ENCODE assay signal across 14 cellular contexts in the genomic region with DNA sequence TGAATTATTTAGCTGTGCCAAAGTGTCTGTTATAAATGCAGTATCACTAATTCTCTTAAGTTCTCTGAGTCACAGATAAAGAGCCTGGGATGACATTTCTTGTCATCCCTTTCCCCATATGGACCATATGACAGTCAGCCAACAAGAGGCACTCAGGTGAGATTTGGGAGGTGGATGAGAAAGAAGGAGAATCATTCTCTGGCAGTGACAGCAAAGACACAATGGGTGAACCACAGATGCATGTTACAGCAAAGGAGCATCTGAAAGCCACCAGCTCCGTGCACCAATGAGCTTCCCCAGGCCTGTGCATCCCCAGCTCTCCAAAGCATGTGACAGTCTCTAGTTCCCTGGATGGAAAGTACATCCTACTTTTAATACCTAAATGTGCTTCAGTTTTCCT. TPM values are rescaled to one million over a fixed set of nuclear protein-coding genes. Genes with fewer than 3 reads are reported as not detected.
DNase-seq lines count a peak whose midpoint lies in the region; ATAC-seq and TF ChIP-seq lines count a peak whose summit lies in the region.
"Had no signal": no experiment of that assay in that cellular context is flagged by ENCODE, and none has a peak within 500 bp of the region (broad histone marks: within the 10 kb centered on the region; RNA-seq: fewer than 3 reads in every experiment).

No MANE protein-coding gene starts in this region.

- H3K4me2 ChIP-seq in mammary epithelial cell (ENCODE audit: insufficient read depth, low read depth, low read length): no peak overlapping the region

- peaks cover 62% of the 10 kb centered on the region for H3K4me1 Mint-ChIP-seq in activated CD4-positive, alpha-beta memory T cell treated with anti-CD3 and anti-CD28 coated beads for 36 hours (ENCODE audit: low read depth)
- H3K4me1 Mint-ChIP-seq in stimulated activated naive CD8-positive, alpha-beta T cell treated with anti-CD3 and anti-CD28 coated beads, Interleukin-15, Interleukin-2, amounts not matched to agents 100 ng/mL and 50 ng/mL, for 24 hours (ENCODE audit: low read depth): peaks cover 39% of the 10 kb centered on the region

- TF ChIP-seq POLR2A in suprapubic skin (IDR thresholded peaks at IDR 0.05): no peak

- POLR2A ChIA-PET in activated CD4-positive, alpha-beta memory T cell treated with anti-CD3 and anti-CD28 coated beads for 36 hours (lab: Charles Lee): interaction anchor here (0.9 to 3.2 kb wide), 10 partner anchors 9 to 135 kb away, joined by 3 to 13 read pairs (median 4); partner anchors contain the start of genes GIMAP2, GIMAP5 and GIMAP6

- H3K27me3 ChIP-seq in heart right ventricle: no peaks in the 10 kb centered on the region
- peaks cover 3% of the 10 kb centered on the region for H3K27me3 ChIP-seq in mammary epithelial cell (ENCODE audit: insufficient read depth, low read length)
- no peaks in the 10 kb centered on the region for H3K27me3 ChIP-seq in suprapubic skin
- H3K27me3 ChIP-seq: heart left ventricle, uterus had no signal

- BruUV-seq in mammary epithelial cell (replicated peaks; lab: Mats Ljungman, UMichigan): no TSS peak

- H3K9me3 Mint-ChIP-seq in activated CD4-positive, alpha-beta memory T cell treated with anti-CD3 and anti-CD28 coated beads for 36 hours: peaks cover 14% of the 10 kb centered on the region
- no peaks in the 10 kb centered on the region for H3K9me3 Mint-ChIP-seq in stimulated activated naive CD8-positive, alpha-beta T cell treated with anti-CD3 and anti-CD28 coated beads, Interleukin-15, Interleukin-2, amounts not matched to agents 100 ng/mL and 50 ng/mL, for 24 hours

- H3K9ac ChIP-seq in mammary epithelial cell (ENCODE audit: insufficient read depth, low read length): no peak overlapping the region

- no peaks in the 10 kb centered on the region for H4K20me1 ChIP-seq in mammary epithelial cell (ENCODE audit: insufficient read depth, low read length)

- 69 to 81% methylated on average over 1 of the region's 1 CpG for WGBS in heart right ventricle, 2 donors
- 88% methylated on average over 1 of the region's 1 CpG for WGBS in mammary epithelial cell (ENCODE audit: low coverage, missing lambda C conversion rate)
- WGBS in suprapubic skin: 81% methylated on average over 1 of the region's 1 CpG

- H3K27ac ChIP-seq in heart right ventricle: peak overlapping the region in 6 of 10 donors; percentile 1 to 71 (median 24)
- no peak overlapping the region for H3K27ac ChIP-seq in mammary epithelial cell (ENCODE audit: insufficient read depth, low read depth, low read length)
- no peak overlapping the region for H3K27ac ChIP-seq in suprapubic skin

- H3K4me3 ChIP-seq in heart right ventricle (no peak overlapping the region), mammary epithelial cell (replicated peaks in 1 of 3; ENCODE audit: insufficient read depth in 1 of 3, low read depth in 2 of 3, low read length in 3 of 3) (no peak overlapping the region), suprapubic skin (no peak overlapping the region)
- H3K4me3 ChIP-seq: HAP-1, heart left ventricle, uterus had no signal

- H3K36me3 Mint-ChIP-seq in activated CD4-positive, alpha-beta memory T cell treated with anti-CD3 and anti-CD28 coated beads for 36 hours: peaks cover 31% of the 10 kb centered on the region
- peaks cover 34% of the 10 kb centered on the region for H3K36me3 Mint-ChIP-seq in stimulated activated naive CD8-positive, alpha-beta T cell treated with anti-CD3 and anti-CD28 coated beads, Interleukin-15, Interleukin-2, amounts not matched to agents 100 ng/mL and 50 ng/mL, for 24 hours (ENCODE audit: low read depth)

- peak overlapping the region; percentile 29 for H3K4me3 Mint-ChIP-seq in activated CD4-positive, alpha-beta memory T cell treated with anti-CD3 and anti-CD28 coated beads for 36 hours
- H3K4me3 Mint-ChIP-seq in stimulated activated naive CD8-positive, alpha-beta T cell treated with anti-CD3 and anti-CD28 coated beads, Interleukin-15, Interleukin-2, amounts not matched to agents 100 ng/mL and 50 ng/mL, for 24 hours: peak overlapping the region; percentile 9

- CTCF ChIA-PET in activated CD4-positive, alpha-beta memory T cell treated with anti-CD3 and anti-CD28 coated beads for 36 hours (lab: Charles Lee): interaction anchor here (0.6 to 2.4 kb wide), 5 partner anchors 53 to 172 kb away, joined by 3 to 6 read pairs (median 4); partner anchors contain the start of gene GIMAP2
- CTCF ChIA-PET in mammary epithelial cell (lab: Charles Lee; ENCODE audit: low non-redundant PET): no interaction called here

- no peaks in the 10 kb centered on the region for H3K79me2 ChIP-seq in mammary epithelial cell (ENCODE audit: insufficient read depth, low read length)

- no peaks in the 10 kb centered on the region for H3K27me3 Mint-ChIP-seq in activated CD4-positive, alpha-beta memory T cell treated with anti-CD3 and anti-CD28 coated beads for 36 hours
- H3K27me3 Mint-ChIP-seq in stimulated activated naive CD8-positive, alpha-beta T cell treated with anti-CD3 and anti-CD28 coated beads, Interleukin-15, Interleukin-2, amounts not matched to agents 100 ng/mL and 50 ng/mL, for 24 hours: no peaks in the 10 kb centered on the region

- H3K9me3 ChIP-seq in heart right ventricle: peaks cover 0 to 6% (median 0%) of the 10 kb centered on the region in 11 donors
- no peaks in the 10 kb centered on the region for H3K9me3 ChIP-seq in mammary epithelial cell (replicated peaks; ENCODE audit: insufficient read depth, low read length)
- H3K9me3 ChIP-seq in suprapubic skin: no peaks in the 10 kb centered on the region
- H3K9me3 ChIP-seq: HAP-1, heart left ventricle, uterus had no signal

- TF ChIP-seq CTCF in heart right ventricle (IDR thresholded peaks at IDR 0.05): no peak
- TF ChIP-seq CTCF in mammary epithelial cell (conservative IDR thresholded peaks at IDR 0.05 in 1 of 2, IDR thresholded peaks at IDR 0.05 in 1 of 2; ENCODE audit: extremely low read depth in 1 of 2, insufficient read depth in 1 of 2, low read depth in 1 of 2, low read length in 2 of 2): no peak
- TF ChIP-seq CTCF in suprapubic skin (IDR thresholded peaks at IDR 0.05): no peak

- DNase-seq in heart right ventricle (no peak), left cardiac atrium (no peak), mammary epithelial cell (no peak), suprapubic skin (ENCODE audit: low spot score in 2 of 2) (no peak), A172 (ENCODE audit: low spot score) (no peak)
- peak; percentile 52 for DNase-seq in activated CD4-positive, alpha-beta memory T cell treated with anti-CD3 and anti-CD28 coated beads for 36 hours
- DNase-seq: heart left ventricle, NCI-H1048, NCI-H2227 treated with DMSO at 0.1 percent for 48 hours, uterus had no signal

- dilution Hi-C loops in mammary epithelial cell (cut with HindIII; ENCODE audit: low sequenced_read_pairs): no loop called here

- H2AFZ ChIP-seq in mammary epithelial cell (ENCODE audit: low read depth, low read length): no peak overlapping the region

- in situ Hi-C loops in mammary epithelial cell (cut with MboI; ENCODE audit: low sequenced_read_pairs in 2 of 2): no loop called here

- no peak for ATAC-seq in heart right ventricle
- no peak for ATAC-seq in left cardiac atrium
- ATAC-seq in GM21723 (IDR thresholded peaks at IDR 0.05; ENCODE audit: unreplicated experiment): peak; percentile 59
- ATAC-seq: heart left ventricle, HepG2 had no signal

- H3K36me3 ChIP-seq in heart right ventricle (peaks cover 0 to 19% (median 0%) of the 10 kb centered on the region in 9 donors), mammary epithelial cell (ENCODE audit: insufficient read depth, low read length) (no peaks in the 10 kb centered on the region), suprapubic skin (no peaks in the 10 kb centered on the region)
- H3K36me3 ChIP-seq: HAP-1, uterus had no signal

- no peak for TF ChIP-seq EP300 in suprapubic skin (IDR thresholded peaks at IDR 0.05)

- H3K27ac Mint-ChIP-seq in activated CD4-positive, alpha-beta memory T cell treated with anti-CD3 and anti-CD28 coated beads for 36 hours: peak overlapping the region; percentile 95
- H3K27ac Mint-ChIP-seq in stimulated activated naive CD8-positive, alpha-beta T cell treated with anti-CD3 and anti-CD28 coated beads, Interleukin-15, Interleukin-2, amounts not matched to agents 100 ng/mL and 50 ng/mL, for 24 hours: peak overlapping the region; percentile 79

- intact Hi-C loops in heart right ventricle (cut with DNase I): loop anchor here in 1 of 10 donors (10.0 kb wide), 1 partner anchor 123 kb away; no protein-coding TSS in a partner anchor
- intact Hi-C loops in left cardiac atrium (cut with DNase I): no loop called here
- intact Hi-C loops in activated CD4-positive, alpha-beta memory T cell treated with anti-CD3 and anti-CD28 coated beads for 36 hours (cut with micrococcal nuclease): loop anchor here (1.0 to 2.0 kb wide), 9 partner anchors 11 to 173 kb away; partner anchors contain the start of gene GIMAP6
- intact Hi-C loops in mammary epithelial cell (cut with micrococcal nuclease): no loop called here

- H3K4me1 ChIP-seq in heart right ventricle: peaks cover 0 to 26% (median 0%) of the 10 kb centered on the region in 9 donors
- H3K4me1 ChIP-seq in mammary epithelial cell (ENCODE audit: insufficient read depth, low read length): no peaks in the 10 kb centered on the region
- H3K4me1 ChIP-seq in suprapubic skin: no peaks in the 10 kb centered on the region
- H3K4me1 ChIP-seq: HAP-1, uterus had no signal

RNA-seq across cellular contexts. Expression of gene GIMAP6, which starts 10.8 kb away (rescaled TPM):
- total RNA-seq in heart right ventricle (10 to 100 TPM; 13.7 to 42.9 (median 25.5) TPM), left cardiac atrium (10 to 100 TPM; 35.4 to 36.8 TPM), mammary epithelial cell (not detected), suprapubic skin (10 to 100 TPM in 2 of 4 donors, 1 to 10 TPM in 2; 4.1 to 16.8 (median 10.4) TPM)
- polyA plus RNA-seq in heart right ventricle (10 to 100 TPM; 20.2 to 24.3 TPM), mammary epithelial cell (not detected)
- 10 to 100 TPM; 28.9 to 30.2 TPM for total RNA-seq in activated CD4-positive, alpha-beta memory T cell treated with anti-CD3 and anti-CD28 coated beads for 36 hours
- not detected for polyA minus RNA-seq in mammary epithelial cell
- total RNA-seq in A172 (2014; rRNA removed; shearing (Covaris generic)): not detected in 2 replicates
- total RNA-seq: HepG2 had no signal
- polyA plus RNA-seq: HepG2 had no signal

RNA-seq across cellular contexts. Expression of gene GIMAP4, which starts 54.2 kb away (rescaled TPM):
- total RNA-seq in heart right ventricle (10 to 100 TPM; 19.7 to 68.6 (median 31.0) TPM), left cardiac atrium (10 to 100 TPM; 30.2 to 40.4 TPM), mammary epithelial cell (not detected), suprapubic skin (10 to 100 TPM in 2 of 4 donors, 1 to 10 TPM in 2; 6.5 to 12.5 (median 9.3) TPM)
- polyA plus RNA-seq in heart right ventricle (10 to 100 TPM; 39.0 to 50.8 TPM), mammary epithelial cell (not detected)
- 100 to 1,000 TPM; 128 to 140 TPM for total RNA-seq in activated CD4-positive, alpha-beta memory T cell treated with anti-CD3 and anti-CD28 coated beads for 36 hours
- not detected for polyA minus RNA-seq in mammary epithelial cell
- not detected in 2 replicates for total RNA-seq in A172 (2014; rRNA removed; shearing (Covaris generic))
- total RNA-seq: HepG2 had no signal
- polyA plus RNA-seq: HepG2 had no signal

Comparison
In these comparisons a context has a peak if more than half of its experiments do, and no peak if none do; other contexts are left out.
1. H3K27ac ChIP-seq: peak in heart right ventricle (6 of 10); none in mammary epithelial cell (single experiment) and suprapubic skin (single experiment).